In genomic region chr11:68216171-68216938, GRCh38 we compare ENCODE assay signal across 1 cellular context.
TF ChIP-seq lines count a peak whose summit lies in the region.

No MANE protein-coding gene starts in this region.

TF ChIP-seq in HepG2, 621 proteins besides CTCF, POLR2A, EP300 and RAD21 (continued from another document and continues in another):
- peak; percentile 47 for TF ChIP-seq SAP130 (CRISPR knock-in tag; IDR thresholded peaks at IDR 0.05; ENCODE audit: low read depth)
- 0 out of 2 replicates have a peak, but pooled peaks have one; percentile 22 for TF ChIP-seq KLF9 (CRISPR knock-in tag; IDR thresholded peaks at IDR 0.05; ENCODE audit: low read depth)
- TF ChIP-seq ATF2 (CRISPR knock-in tag; IDR thresholded peaks at IDR 0.05): 0 out of 2 replicates have a peak, but pooled peaks have one; percentile 12
- peak; percentile 84; the same call in 1 of the 2 replicates for TF ChIP-seq TIGD3 (CRISPR knock-in tag; IDR thresholded peaks at IDR 0.05; ENCODE audit: borderline replicate concordance)
- TF ChIP-seq EED (CRISPR knock-in tag; IDR thresholded peaks at IDR 0.05): no peak
- peak; percentile 44; the same call in 1 of the 2 replicates for TF ChIP-seq HDAC1 (CRISPR knock-in tag; IDR thresholded peaks at IDR 0.05)
- TF ChIP-seq TSC22D2 (CRISPR knock-in tag; IDR thresholded peaks at IDR 0.05; ENCODE audit: borderline replicate concordance): 0 out of 2 replicates have a peak, but pooled peaks have one; percentile 1
- TF ChIP-seq ZSCAN30 (CRISPR knock-in tag; IDR thresholded peaks at IDR 0.05): peak; percentile 52; the same call in 1 of the 2 replicates
- no peak for TF ChIP-seq ZNF234 (CRISPR knock-in tag; conservative IDR thresholded peaks at IDR 0.05)
- 0 out of 2 replicates have a peak, but pooled peaks have one; percentile 20 for TF ChIP-seq THAP11 (CRISPR knock-in tag; IDR thresholded peaks at IDR 0.05)
- peak; percentile 63; the same call in 1 of the 2 replicates for TF ChIP-seq PHF21A (CRISPR knock-in tag; IDR thresholded peaks at IDR 0.05)
- no peak for TF ChIP-seq ZNF572 (CRISPR knock-in tag; IDR thresholded peaks at IDR 0.05)
- peak; percentile 32; the same call in 1 of the 2 replicates for TF ChIP-seq ARID5B (CRISPR knock-in tag; IDR thresholded peaks at IDR 0.05)
- no peak for TF ChIP-seq HOXA9 (CRISPR knock-in tag; IDR thresholded peaks at IDR 0.05; ENCODE audit: borderline replicate concordance)
- 0 out of 2 replicates have a peak, but pooled peaks have one; percentile 30 for TF ChIP-seq IKZF5 (CRISPR knock-in tag; IDR thresholded peaks at IDR 0.05)
- TF ChIP-seq SOX5 (CRISPR knock-in tag; IDR thresholded peaks at IDR 0.05; ENCODE audit: borderline replicate concordance): peak; percentile 54; the same call in 1 of the 2 replicates
- 0 out of 2 replicates have a peak, but pooled peaks have one; percentile 23 for TF ChIP-seq ZNF607 (CRISPR knock-in tag; IDR thresholded peaks at IDR 0.05; ENCODE audit: borderline replicate concordance)
- TF ChIP-seq GABPB1 (CRISPR knock-in tag; IDR thresholded peaks at IDR 0.05): peak; percentile 62
- no peak for TF ChIP-seq KLF13 (CRISPR knock-in tag; IDR thresholded peaks at IDR 0.05)
- TF ChIP-seq PHF8 (CRISPR knock-in tag; IDR thresholded peaks at IDR 0.05): peak; percentile 32
- TF ChIP-seq GFI1 (CRISPR knock-in tag; IDR thresholded peaks at IDR 0.05; ENCODE audit: borderline replicate concordance): peak; percentile 68
- no peak for TF ChIP-seq ZFP1 (CRISPR knock-in tag; IDR thresholded peaks at IDR 0.05)
- TF ChIP-seq ZNF232 (CRISPR knock-in tag; IDR thresholded peaks at IDR 0.05; ENCODE audit: borderline replicate concordance): 0 out of 2 replicates have a peak, but pooled peaks have one; percentile 43
- 0 out of 2 replicates have a peak, but pooled peaks have one; percentile 47 for TF ChIP-seq MXD3 (CRISPR knock-in tag; IDR thresholded peaks at IDR 0.05)
- no peak for TF ChIP-seq TBP (CRISPR knock-in tag; IDR thresholded peaks at IDR 0.05)
- peak; percentile 91 for TF ChIP-seq ZNF770 (CRISPR knock-in tag; IDR thresholded peaks at IDR 0.05)
- TF ChIP-seq ZNF501 (CRISPR knock-in tag; IDR thresholded peaks at IDR 0.05): peak; percentile 42; the same call in 1 of the 2 replicates
- no peak for TF ChIP-seq ZNF468 (CRISPR knock-in tag; IDR thresholded peaks at IDR 0.05)
- no peak for TF ChIP-seq EZH2 (conservative IDR thresholded peaks at IDR 0.05; ENCODE audit: low read depth, low read length)
- TF ChIP-seq U2AF2 (IDR thresholded peaks at IDR 0.05; ENCODE audit: low read depth, low read length): no peak
- TF ChIP-seq RFXANK (CRISPR knock-in tag; IDR thresholded peaks at IDR 0.05): 0 out of 2 replicates have a peak, but pooled peaks have one; percentile 33
- 0 out of 2 replicates have a peak, but pooled peaks have one; percentile 21 for TF ChIP-seq YEATS4 (CRISPR knock-in tag; IDR thresholded peaks at IDR 0.05; ENCODE audit: borderline replicate concordance)
- no peak for TF ChIP-seq ZNF256 (CRISPR knock-in tag; conservative IDR thresholded peaks at IDR 0.05)
- TF ChIP-seq ZNF749 (CRISPR knock-in tag; IDR thresholded peaks at IDR 0.05; ENCODE audit: borderline replicate concordance): 0 out of 2 replicates have a peak, but pooled peaks have one; percentile 48
- no peak for TF ChIP-seq NR2F6 (IDR thresholded peaks at IDR 0.05)
- TF ChIP-seq NR2F6 (CRISPR knock-in tag; IDR thresholded peaks at IDR 0.05): peak; percentile 49; the same call in 1 of the 2 replicates
- 0 out of 2 replicates have a peak, but pooled peaks have one; percentile 26 for TF ChIP-seq ZNF280D (CRISPR knock-in tag; IDR thresholded peaks at IDR 0.05)
- 0 out of 2 replicates have a peak, but pooled peaks have one; percentile 17 for TF ChIP-seq ZNF772 (CRISPR knock-in tag; IDR thresholded peaks at IDR 0.05)
- TF ChIP-seq KLF11 (CRISPR knock-in tag; IDR thresholded peaks at IDR 0.05): 0 out of 2 replicates have a peak, but pooled peaks have one; percentile 29
- peak; percentile 95 for TF ChIP-seq HIC2 (CRISPR knock-in tag; IDR thresholded peaks at IDR 0.05; ENCODE audit: low read depth)
- TF ChIP-seq MYC (CRISPR knock-in tag; IDR thresholded peaks at IDR 0.05; ENCODE audit: borderline replicate concordance): 0 out of 2 replicates have a peak, but pooled peaks have one; percentile 33
- no peak for TF ChIP-seq ZNF577 (CRISPR knock-in tag; IDR thresholded peaks at IDR 0.05; ENCODE audit: borderline replicate concordance, low read depth)
- peak; percentile 63 for TF ChIP-seq AGO1 (IDR thresholded peaks at IDR 0.05; ENCODE audit: low read depth, low read length, poor library complexity, severe bottlenecking)
- peak; percentile 60; the same call in 1 of the 2 replicates for TF ChIP-seq ZFP91 (CRISPR knock-in tag; IDR thresholded peaks at IDR 0.05; ENCODE audit: borderline replicate concordance)
- peak; percentile 8; the same call in 1 of the 2 replicates for TF ChIP-seq RXRB (CRISPR knock-in tag; IDR thresholded peaks at IDR 0.05; ENCODE audit: borderline replicate concordance)
